Comparison of ENCODE assay signal across 8 cellular contexts in the genomic region with DNA sequence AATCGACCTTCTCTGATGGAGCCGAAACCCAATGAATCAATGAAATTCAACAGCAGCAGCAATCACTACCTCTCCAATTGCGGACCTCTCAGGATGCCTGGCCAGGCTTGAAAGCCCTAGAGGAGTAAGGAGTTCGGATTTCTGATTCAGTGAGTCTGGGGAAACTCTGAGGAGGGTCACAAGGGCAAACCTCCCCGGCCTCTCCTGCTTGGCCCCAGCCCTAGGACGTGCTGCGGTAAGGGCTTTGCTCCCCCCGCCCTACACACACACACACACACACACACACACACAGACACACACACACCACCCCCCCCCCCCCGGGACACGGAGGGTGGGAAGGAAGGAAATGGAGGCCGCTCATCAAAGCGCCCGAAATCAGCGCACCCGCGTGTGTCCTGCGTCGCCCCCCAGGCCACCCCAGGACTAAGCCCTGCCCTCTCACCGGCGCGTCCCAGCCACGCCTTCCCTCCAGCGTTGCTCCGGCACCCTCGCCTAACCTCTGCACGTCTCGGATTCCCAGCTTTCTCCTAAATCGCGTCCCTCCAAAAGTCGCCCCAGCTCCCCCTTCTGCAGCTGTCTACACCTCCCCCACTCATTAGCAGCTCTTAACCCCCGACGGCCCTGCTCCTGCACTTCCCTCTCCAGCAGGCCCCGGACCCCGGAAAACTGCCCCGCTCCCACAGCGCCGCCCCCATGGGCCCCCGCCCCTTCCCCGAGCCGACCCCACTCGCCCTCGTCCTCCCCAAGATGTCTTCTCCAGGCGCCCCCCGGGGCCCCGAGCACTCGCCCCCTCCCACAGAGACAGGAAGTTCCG. TPM values are rescaled to one million over a fixed set of nuclear protein-coding genes. Genes with fewer than 3 reads are reported as not detected.
DNase-seq lines count a peak whose midpoint lies in the region; TF ChIP-seq lines count a peak whose summit lies in the region.

No MANE protein-coding gene starts in this region.

- H3K27ac ChIP-seq in adrenal gland: peak overlapping the region in 4 of 5 donors; percentile 34 to 94 (median 79)
- no peak overlapping the region for H3K27ac ChIP-seq in iPS DF 6.9 (ENCODE audit: low read length)
- peak overlapping the region; percentile 62 for H3K27ac ChIP-seq in smooth muscle cell (ENCODE audit: low read depth)

- H3K4me1 ChIP-seq in adrenal gland (replicated peaks in 1 of 2) (peaks cover 28 to 45% of the 10 kb centered on the region in 2 donors), iPS DF 6.9 (ENCODE audit: control insufficient read depth, insufficient read depth, low read length) (peaks cover 4% of the 10 kb centered on the region; the same call in 1 of the 2 replicates), smooth muscle cell (ENCODE audit: low read depth) (peaks cover 10% of the 10 kb centered on the region)

- no peaks in the 10 kb centered on the region for H3F3A ChIP-seq in smooth muscle cell (ENCODE audit: low read depth)

- peaks cover 49% of the 10 kb centered on the region for H4K20me1 ChIP-seq in smooth muscle cell (ENCODE audit: low read depth)

- H3K36me3 ChIP-seq in adrenal gland (replicated peaks in 1 of 2) (no peaks in the 10 kb centered on the region), iPS DF 6.9 (ENCODE audit: control insufficient read depth, insufficient read depth, low read length) (no peaks in the 10 kb centered on the region), smooth muscle cell (ENCODE audit: low read depth) (no peaks in the 10 kb centered on the region)

- intact Hi-C loops in adrenal gland (cut with DNase I): loop anchor here in 1 of 2 donors (10.0 kb wide), 1 partner anchor 129 kb away; no protein-coding TSS in a partner anchor

- peak overlapping the region; percentile 61 for H3K9ac ChIP-seq in smooth muscle cell (ENCODE audit: low read depth)

- no peak for TF ChIP-seq CTCF in adrenal gland (IDR thresholded peaks at IDR 0.05)
- TF ChIP-seq CTCF in smooth muscle cell (IDR thresholded peaks at IDR 0.05; ENCODE audit: borderline replicate concordance, insufficient read depth, poor library complexity, severe bottlenecking): no peak

- peaks cover 53% of the 10 kb centered on the region for H3K79me2 ChIP-seq in smooth muscle cell (ENCODE audit: low read depth)

- 0 to 3% (median 1%) methylated on average over 19 to 45 of the region's 47 CpGs for WGBS in adrenal gland, 4 donors
- no CpG with 5 or more reads among the region's 47 CpGs for WGBS in iPS DF 6.9 (ENCODE audit: insufficient coverage, insufficient read length)
- 2% methylated on average over 19 of the region's 47 CpGs for WGBS in smooth muscle cell (ENCODE audit: low lambda C conversion rate)

- no peak for TF ChIP-seq POLR2A in adrenal gland (IDR thresholded peaks at IDR 0.05)

- no peaks in the 10 kb centered on the region for H3K27me3 ChIP-seq in adrenal gland
- H3K27me3 ChIP-seq in iPS DF 6.9 (ENCODE audit: control insufficient read depth, insufficient read depth, low read length): no peaks in the 10 kb centered on the region
- H3K27me3 ChIP-seq in smooth muscle cell (ENCODE audit: low read depth): no peaks in the 10 kb centered on the region

- H3K4me3 ChIP-seq in adrenal gland (peak overlapping the region in 3 of 4 donors; percentile 60 to 93 (median 74)), iPS DF 6.9 (ENCODE audit: low read length) (peak overlapping the region; percentile 50), smooth muscle cell (peak overlapping the region; percentile 82)

- no peak overlapping the region for H2AFZ ChIP-seq in smooth muscle cell (ENCODE audit: low read depth)

- in situ Hi-C loops in Caki2 (cut with HindIII; ENCODE audit: low pct_unique_long_range_greater_than_20kb, low sequenced_read_pairs): no loop called here

- H3K4me2 ChIP-seq in smooth muscle cell: peak overlapping the region; percentile 90

- DNase-seq in Caki2 (ENCODE audit: low read depth) (peak; percentile 52), H4 (ENCODE audit: low spot score) (peak; percentile 41), RKO (ENCODE audit: low spot score) (peak; percentile 43), adrenal gland (peak in 4 of 7 donors; percentile 53 to 73 (median 60)), iPS DF 6.9 (ENCODE audit: low read depth, low spot score) (no peak), smooth muscle cell (lab: John Stamatoyannopoulos, UW; ENCODE audit: unreplicated experiment) (no peak), occipital lobe (lab: John Stamatoyannopoulos, UW) (no peak), NCI-H1092 (lab: John Stamatoyannopoulos, UW) (no peak)

- no peaks in the 10 kb centered on the region for H3K9me3 ChIP-seq in adrenal gland (replicated peaks in 1 of 3)
- no peaks in the 10 kb centered on the region for H3K9me3 ChIP-seq in iPS DF 6.9 (ENCODE audit: control insufficient read depth, insufficient read depth, low read length)
- H3K9me3 ChIP-seq in smooth muscle cell (replicated peaks; ENCODE audit: low read depth): no peaks in the 10 kb centered on the region

RNA-seq across cellular contexts. Expression of a gene that starts 0.7 kb away (rescaled TPM):
- 145 and 175 TPM in 2 replicates for total RNA-seq in Caki2 (2014; rRNA removed; shearing (Covaris generic); ENCODE audit: low replicate concordance)
- 52.4 and 56.9 TPM in 2 replicates for total RNA-seq in H4 (2014; rRNA removed; shearing (Covaris generic))
- 100 to 1,000 TPM in 6 of 8 donors, 10 to 100 TPM in 2; 77.9 to 186 (median 128) TPM for total RNA-seq in adrenal gland
- 100 to 1,000 TPM in 1 of 3 donors, 10 to 100 TPM in 2; 29.8 to 152 (median 36.5) TPM for polyA plus RNA-seq in adrenal gland
- total RNA-seq in smooth muscle cell: 26.3 and 34.7 TPM in 2 replicates
- 41.1 and 53.9 TPM in 2 replicates for polyA plus RNA-seq in smooth muscle cell
- total RNA-seq in occipital lobe: 19.2 TPM

Comparison
In these comparisons a context has a peak if more than half of its experiments do, and no peak if none do; other contexts are left out.
1. DNase-seq: peak in Caki2 (single experiment), H4 (single experiment), RKO (single experiment) and adrenal gland (4 of 7); none in iPS DF 6.9 (single experiment), smooth muscle cell (single experiment), occipital lobe (single experiment) and NCI-H1092 (single experiment).
2. Peak in every context shown above with its lines, with median percentiles within 50 percentile points of each other: H3K4me3 ChIP-seq.